1 cellular context compared by ENCODE assay signal in the genomic region with DNA sequence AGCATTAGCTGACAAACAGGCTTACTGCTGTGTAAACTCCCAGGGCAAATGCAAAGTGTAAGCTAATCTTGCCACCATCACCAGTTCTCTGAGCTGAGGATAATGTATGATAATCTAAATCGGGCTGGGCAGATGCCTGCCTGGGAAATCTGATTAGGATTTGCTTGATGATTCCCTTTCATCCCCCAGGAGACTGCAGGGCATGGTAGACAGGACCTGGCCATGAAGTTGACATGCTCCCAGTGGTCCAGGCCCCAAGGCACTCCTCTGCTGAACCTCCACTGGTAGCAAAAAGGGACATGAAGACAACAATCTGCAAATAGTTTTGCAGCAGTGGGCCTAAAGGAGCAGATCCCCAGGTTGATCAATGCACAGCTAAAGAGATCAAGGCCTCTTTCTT.
TF ChIP-seq lines count a peak whose summit lies in the region.

No MANE protein-coding gene starts in this region.

TF ChIP-seq in SK-N-SH, 30 proteins besides CTCF, POLR2A, EP300 and RAD21 (continued from another document):
- TF ChIP-seq, protein P1, sequence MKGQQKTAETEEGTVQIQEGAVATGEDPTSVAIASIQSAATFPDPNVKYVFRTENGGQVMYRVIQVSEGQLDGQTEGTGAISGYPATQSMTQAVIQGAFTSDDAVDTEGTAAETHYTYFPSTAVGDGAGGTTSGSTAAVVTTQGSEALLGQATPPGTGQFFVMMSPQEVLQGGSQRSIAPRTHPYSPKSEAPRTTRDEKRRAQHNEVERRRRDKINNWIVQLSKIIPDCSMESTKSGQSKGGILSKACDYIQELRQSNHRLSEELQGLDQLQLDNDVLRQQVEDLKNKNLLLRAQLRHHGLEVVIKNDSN (IDR thresholded peaks at IDR 0.05; ENCODE audit: borderline replicate concordance, low read depth) = no peak
